In the genomic region with DNA sequence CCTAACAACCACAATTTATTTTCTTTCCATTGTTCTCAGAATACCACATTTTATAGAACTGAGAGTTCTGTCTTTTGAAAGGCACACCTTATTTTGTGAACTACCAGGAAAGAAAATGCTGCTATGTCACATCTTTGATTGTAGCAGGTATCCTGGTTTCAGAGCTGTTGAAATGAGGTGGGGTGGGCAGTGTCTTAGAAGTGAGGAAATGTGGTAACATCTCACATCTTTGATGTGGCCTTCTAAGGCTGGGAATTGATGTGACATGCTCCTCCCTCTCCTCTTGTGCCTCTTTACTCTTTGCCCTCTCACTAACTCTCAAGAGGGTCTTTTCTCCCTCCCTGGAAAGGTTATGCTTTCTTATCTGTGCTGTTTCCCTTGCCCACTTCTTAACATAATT, we compare ENCODE assay signal across 23 cellular contexts. TPM values are rescaled to one million over a fixed set of nuclear protein-coding genes. Genes with fewer than 3 reads are reported as not detected.
DNase-seq lines count a peak whose midpoint lies in the region; ATAC-seq and TF ChIP-seq lines count a peak whose summit lies in the region.
"Had no signal": no experiment of that assay in that cellular context is flagged by ENCODE, and none has a peak within 500 bp of the region (broad histone marks: within the 10 kb centered on the region; RNA-seq: fewer than 3 reads in every experiment).

No MANE protein-coding gene starts in this region.

- H3K4me1 ChIP-seq in DND-41 (ENCODE audit: insufficient read depth, low read length) (peaks cover 22% of the 10 kb centered on the region), neural progenitor cell (no peaks in the 10 kb centered on the region)
- H3K4me1 ChIP-seq: ascending aorta had no signal

- no peaks in the 10 kb centered on the region for H3F3A ChIP-seq in neural progenitor cell (ENCODE audit: low read depth)

- ATAC-seq in DND-41 (ENCODE audit: insufficient read depth, low read depth) (peak; percentile 99), HG02884 (IDR thresholded peaks at IDR 0.05; ENCODE audit: unreplicated experiment) (no peak), HG03354 (IDR thresholded peaks at IDR 0.05; ENCODE audit: poor library complexity, severe bottlenecking, unreplicated experiment) (no peak)
- ATAC-seq in activated naive CD4-positive, alpha-beta T cell treated with anti-CD3 and anti-CD28 coated beads, Interleukin-2, amount 50 U/mL, for 72 hours: peak; percentile 77 to 95

- no peaks in the 10 kb centered on the region for H3K79me2 ChIP-seq in DND-41 (ENCODE audit: insufficient read depth, low read length)
- H3K79me2 ChIP-seq in neural progenitor cell (ENCODE audit: low read depth): no peaks in the 10 kb centered on the region

- no peaks in the 10 kb centered on the region for H3K4me1 Mint-ChIP-seq in neural progenitor cell
- H3K4me1 Mint-ChIP-seq: mesothelial cell of epicardium had no signal

- H2AFZ ChIP-seq in DND-41 (ENCODE audit: low read depth, low read length) (no peak overlapping the region), neural progenitor cell (replicated peaks) (peak overlapping the region; percentile 50)

- H3K4me3 Mint-ChIP-seq in neural progenitor cell: no peak overlapping the region
- H3K4me3 Mint-ChIP-seq: mesothelial cell of epicardium had no signal

- no peaks in the 10 kb centered on the region for H3K27me3 Mint-ChIP-seq in neural progenitor cell (ENCODE audit: insufficient read depth, low read depth)

- DNase-seq in activated gamma-delta T cell treated with Interleukin-2 at 50 U/mL for 16 hours (peak; percentile 29), activated gamma-delta T cell (lab: John Stamatoyannopoulos, UW) (no peak), DND-41 (peak; percentile 77), neural progenitor cell (ENCODE audit: low spot score) (no peak), LoVo (ENCODE audit: low spot score) (no peak)
- DNase-seq in activated naive CD4-positive, alpha-beta T cell treated with anti-CD3 and anti-CD28 coated beads, Interleukin-2, amount 50 U/mL, for 72 hours (ENCODE audit: low spot score in 2 of 2): peak in 1 of 2 donors; percentile 13
- DNase-seq: cerebellar nuclear complex; effector memory CD4-positive, alpha-beta T cell; KBM-7; NCI-H1048; NCI-H2081; NK-92 treated with Interleukin-12 subunit alpha and Interleukin-12 subunit beta, amount 100 ng/mL, for 24 hours; SK-N-SH; stimulated activated CD4-positive, alpha-beta T cell treated with anti-CD3 and anti-CD28 coated beads, Interleukin-4, amount 100 ng/mL, for 4 hours had no signal

- TF ChIP-seq CTCF in DND-41 (IDR thresholded peaks at IDR 0.05; ENCODE audit: borderline replicate concordance, extremely low read depth, low read length, poor library complexity, severe bottlenecking) (no peak), neural progenitor cell (IDR thresholded peaks at IDR 0.05) (no peak)

- no peak overlapping the region for H3K9ac ChIP-seq in DND-41 (ENCODE audit: low read depth, low read length)
- no peak overlapping the region for H3K9ac ChIP-seq in neural progenitor cell
- H3K9ac ChIP-seq: SK-N-SH had no signal

- peaks cover 5 to 22% of the 10 kb centered on the region in 2 donors for H3K9me3 Mint-ChIP-seq in activated naive CD4-positive, alpha-beta T cell treated with anti-CD3 and anti-CD28 coated beads, Interleukin-2, amount 50 U/mL, for 72 hours
- peaks cover 21% of the 10 kb centered on the region for H3K9me3 Mint-ChIP-seq in neural progenitor cell

- no peak overlapping the region for H3K27ac Mint-ChIP-seq in activated naive CD4-positive, alpha-beta T cell treated with anti-CD3 and anti-CD28 coated beads, Interleukin-2, amount 50 U/mL, for 72 hours
- H3K27ac Mint-ChIP-seq in neural progenitor cell: no peak overlapping the region
- H3K27ac Mint-ChIP-seq: mesothelial cell of epicardium had no signal

- H3K36me3 Mint-ChIP-seq in activated naive CD4-positive, alpha-beta T cell treated with anti-CD3 and anti-CD28 coated beads, Interleukin-2, amount 50 U/mL, for 72 hours: peaks cover 6 to 27% of the 10 kb centered on the region in 2 donors
- H3K36me3 Mint-ChIP-seq in neural progenitor cell: no peaks in the 10 kb centered on the region
- H3K36me3 Mint-ChIP-seq: mesothelial cell of epicardium had no signal

- H3K4me3 ChIP-seq in DND-41 (ENCODE audit: low read depth in 1 of 2, low read length in 2 of 2) (no peak overlapping the region), neural progenitor cell (no peak overlapping the region)
- H3K4me3 ChIP-seq: ascending aorta, smooth muscle cell, suprapubic skin had no signal

- no peaks in the 10 kb centered on the region for H3K27me3 ChIP-seq in DND-41 (ENCODE audit: insufficient read depth, low read length, poor library complexity)
- no peaks in the 10 kb centered on the region for H3K27me3 ChIP-seq in neural progenitor cell
- H3K27me3 ChIP-seq: ascending aorta, suprapubic skin had no signal

- no peaks in the 10 kb centered on the region for H4K20me1 ChIP-seq in DND-41 (ENCODE audit: insufficient read depth, low read length)
- H4K20me1 ChIP-seq in neural progenitor cell (ENCODE audit: low read depth): no peaks in the 10 kb centered on the region

- no peak overlapping the region for H3K27ac ChIP-seq in DND-41 (ENCODE audit: low read length)
- H3K27ac ChIP-seq in neural progenitor cell: no peak overlapping the region
- H3K27ac ChIP-seq: ascending aorta, suprapubic skin had no signal

- no peaks in the 10 kb centered on the region for H3K36me3 ChIP-seq in DND-41 (ENCODE audit: insufficient read depth, low read length)
- no peaks in the 10 kb centered on the region for H3K36me3 ChIP-seq in neural progenitor cell
- H3K36me3 ChIP-seq: ascending aorta, suprapubic skin had no signal

- H3K9me3 ChIP-seq in DND-41 (ENCODE audit: insufficient read depth, low read length, severe bottlenecking) (no peaks in the 10 kb centered on the region), neural progenitor cell (ENCODE audit: low read depth) (no peaks in the 10 kb centered on the region)
- H3K9me3 ChIP-seq: ascending aorta, SK-N-SH, suprapubic skin had no signal

- H3K4me2 ChIP-seq in DND-41 (ENCODE audit: insufficient read depth, low read length) (peak overlapping the region; percentile 28; the same call in 1 of the 2 replicates), neural progenitor cell (no peak overlapping the region)
- H3K4me2 ChIP-seq: SK-N-SH, smooth muscle cell had no signal

RNA-seq across cellular contexts. Expression of gene SPTSSB, which starts 23.8 kb away (rescaled TPM):
- total RNA-seq in activated naive CD4-positive, alpha-beta T cell treated with anti-CD3 and anti-CD28 coated beads, Interleukin-2, amount 50 U/mL, for 72 hours: not detected
- total RNA-seq in neural progenitor cell (ENCODE audit: low replicate concordance): 1.1 and 1.2 TPM in 2 replicates
- total RNA-seq: ascending aorta, Daoy, NCI-H460, pulmonary artery endothelial cell had no signal

Comparison
In these comparisons a context has a peak if more than half of its experiments do, and no peak if none do; other contexts are left out.
1. DNase-seq: peak in activated gamma-delta T cell treated with Interleukin-2 at 50 U/mL for 16 hours (single experiment) and DND-41 (single experiment); none in activated gamma-delta T cell (single experiment), neural progenitor cell (single experiment) and LoVo (single experiment).
2. ATAC-seq: peak in DND-41 (single experiment) and activated naive CD4-positive, alpha-beta T cell treated with anti-CD3 and anti-CD28 coated beads, Interleukin-2, amount 50 U/mL, for 72 hours (2 of 2); none in HG02884 (single experiment) and HG03354 (single experiment).